Comparison of ENCODE assay signal across 32 cellular contexts in the genomic region with DNA sequence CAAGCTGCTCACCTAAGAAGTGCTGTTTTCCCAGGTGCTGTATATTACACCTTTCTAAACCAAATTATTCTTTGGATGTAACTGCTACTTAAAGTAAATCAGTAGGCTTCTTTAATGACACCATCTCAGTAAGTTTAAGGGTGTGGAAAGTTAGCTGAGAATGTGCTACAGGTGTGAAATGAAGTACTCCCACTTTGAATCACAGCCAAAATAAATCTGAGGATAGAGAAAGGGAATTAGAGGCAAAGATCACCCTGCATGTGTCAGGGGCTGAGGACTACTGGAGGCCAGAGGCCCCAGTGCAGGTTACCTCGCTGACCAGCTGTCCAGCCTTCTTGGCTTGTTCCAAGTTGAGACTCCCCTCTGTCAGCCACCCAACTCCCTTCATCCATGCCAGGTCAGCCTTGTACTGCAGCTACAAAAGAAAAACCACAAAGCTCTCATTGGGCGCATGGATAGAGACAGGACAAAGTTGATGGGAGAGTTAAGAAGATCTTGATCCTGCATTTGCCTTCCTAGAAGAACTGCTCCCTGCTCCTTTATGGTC. TPM values are rescaled to one million over a fixed set of nuclear protein-coding genes. Genes with fewer than 3 reads are reported as not detected.
"Had no signal": no experiment of that assay in that cellular context is flagged by ENCODE, and none has a peak within 500 bp of the region (broad histone marks: within the 10 kb centered on the region; RNA-seq: fewer than 3 reads in every experiment).

No MANE protein-coding gene starts in this region.

- H3K36me3 ChIP-seq: WERI-Rb-1 had no signal

- H3K9me3 Mint-ChIP-seq: activated CD4-positive, alpha-beta memory T cell treated with anti-CD3 and anti-CD28 coated beads, Interleukin-2, amount 10 ng/mL, durations not matched to agents 7 days and 5 days; activated naive CD4-positive, alpha-beta T cell treated with anti-CD3 and anti-CD28 coated beads, Interleukin-2, amount 10 ng/mL, durations not matched to agents 7 days and 5 days; activated naive CD8-positive, alpha-beta T cell treated with anti-CD3 and anti-CD28 coated beads, Interleukin-2, amount 50 U/mL, for 24 hours had no signal

- H3K4me3 Mint-ChIP-seq: activated CD4-positive, alpha-beta memory T cell treated with anti-CD3 and anti-CD28 coated beads, Interleukin-2, amount 10 ng/mL, durations not matched to agents 7 days and 5 days; activated CD8-positive, alpha-beta memory T cell treated with anti-CD3 and anti-CD28 coated beads, Interleukin-2, amount 10 ng/mL, durations not matched to agents 7 days and 5 days; activated naive CD4-positive, alpha-beta T cell treated with anti-CD3 and anti-CD28 coated beads, Interleukin-2, amount 10 ng/mL, durations not matched to agents 7 days and 5 days; activated naive CD8-positive, alpha-beta T cell; activated naive CD8-positive, alpha-beta T cell treated with anti-CD3 and anti-CD28 coated beads, Interleukin-2, amount 50 U/mL, for 24 hours; brain had no signal

- H3K4me1 Mint-ChIP-seq: activated CD4-positive, alpha-beta memory T cell treated with anti-CD3 and anti-CD28 coated beads, Interleukin-2, amount 10 ng/mL, durations not matched to agents 7 days and 5 days; activated CD8-positive, alpha-beta memory T cell treated with anti-CD3 and anti-CD28 coated beads, Interleukin-2, amount 10 ng/mL, durations not matched to agents 7 days and 5 days; activated naive CD4-positive, alpha-beta T cell treated with anti-CD3 and anti-CD28 coated beads, Interleukin-2, amount 10 ng/mL, durations not matched to agents 7 days and 5 days; activated naive CD8-positive, alpha-beta T cell treated with anti-CD3 and anti-CD28 coated beads, Interleukin-2, amount 50 U/mL, for 24 hours had no signal

- H3K36me3 Mint-ChIP-seq: activated CD8-positive, alpha-beta memory T cell treated with anti-CD3 and anti-CD28 coated beads, Interleukin-2, amount 10 ng/mL, durations not matched to agents 7 days and 5 days; activated naive CD4-positive, alpha-beta T cell treated with anti-CD3 and anti-CD28 coated beads, Interleukin-2, amount 10 ng/mL, durations not matched to agents 7 days and 5 days; activated naive CD8-positive, alpha-beta T cell; brain had no signal

- ATAC-seq: activated CD8-positive, alpha-beta memory T cell treated with anti-CD3 and anti-CD28 coated beads, Interleukin-2, amount 10 ng/mL, durations not matched to agents 7 days and 5 days; activated naive CD8-positive, alpha-beta T cell treated with anti-CD3 and anti-CD28 coated beads, Interleukin-2, amount 50 U/mL, for 24 hours; K562; Panc1 had no signal

- H3K27ac Mint-ChIP-seq: activated CD4-positive, alpha-beta memory T cell treated with anti-CD3 and anti-CD28 coated beads, Interleukin-2, amount 10 ng/mL, durations not matched to agents 7 days and 5 days; activated CD8-positive, alpha-beta memory T cell treated with anti-CD3 and anti-CD28 coated beads, Interleukin-2, amount 10 ng/mL, durations not matched to agents 7 days and 5 days; activated naive CD4-positive, alpha-beta T cell treated with anti-CD3 and anti-CD28 coated beads, Interleukin-2, amount 10 ng/mL, durations not matched to agents 7 days and 5 days; activated naive CD8-positive, alpha-beta T cell; activated naive CD8-positive, alpha-beta T cell treated with anti-CD3 and anti-CD28 coated beads, Interleukin-2, amount 50 U/mL, for 24 hours; brain had no signal

- H3K27ac ChIP-seq: WERI-Rb-1 had no signal

- FAIRE-seq: bronchial epithelial cell, K562 had no signal

- H3K4me3 ChIP-seq: K562 had no signal

- DNase-seq: activated CD4-positive, alpha-beta memory T cell treated with anti-CD3 and anti-CD28 coated beads, Interleukin-2, amount 10 ng/mL, durations not matched to agents 7 days and 5 days; activated CD4-positive, alpha-beta T cell treated with anti-CD3 and anti-CD28 coated beads for 1 hour; activated CD4-positive, alpha-beta T cell treated with anti-CD3 and anti-CD28 coated beads for 48 hours; activated CD4-positive, CD25-positive, alpha-beta regulatory T cell; activated CD8-positive, alpha-beta memory T cell treated with anti-CD3 and anti-CD28 coated beads for 24 hours; activated CD8-positive, alpha-beta memory T cell treated with anti-CD3 and anti-CD28 coated beads, Interleukin-2, amount 10 ng/mL, durations not matched to agents 7 days and 5 days; activated CD8-positive, alpha-beta memory T cell treated with anti-CD3 and anti-CD28 coated beads, Interleukin-2, amount 50 U/mL, for 48 hours; activated effector memory CD4-positive, alpha-beta T cell treated with Interleukin-2 at 50 U/mL for 16 hours; activated naive CD4-positive, alpha-beta T cell treated with anti-CD3 and anti-CD28 coated beads, Interleukin-2, amount 10 ng/mL, durations not matched to agents 7 days and 5 days; activated naive CD8-positive, alpha-beta T cell treated with anti-CD3 and anti-CD28 coated beads, Interleukin-2, amount 50 U/mL, for 24 hours; activated T-cell treated with anti-CD3 and anti-CD28 coated beads, Interleukin-2, amount 50 U/mL, for 48 hours; anterior cingulate cortex; NCI-H1092 treated with DMSO at 0.1 percent for 48 hours; NCI-H1417; NCI-H146; NCI-H187 treated with DMSO at 0.1 percent for 48 hours; NCI-H2081 treated with DMSO at 0.1 percent for 48 hours; NCI-H345; NCI-H524 treated with DMSO at 0.1 percent for 48 hours; SIG-M5; SW 1271; T-helper 1 cell; T-helper 2 cell; T-helper 9 cell; WERI-Rb-1 had no signal

RNA-seq across cellular contexts. Expression of a gene that starts 35.2 kb away (rescaled TPM):
- total RNA-seq: activated CD4-positive, alpha-beta memory T cell treated with anti-CD3 and anti-CD28 coated beads, Interleukin-2, amount 10 ng/mL, durations not matched to agents 7 days and 5 days; activated CD8-positive, alpha-beta memory T cell treated with anti-CD3 and anti-CD28 coated beads, Interleukin-2, amount 10 ng/mL, durations not matched to agents 7 days and 5 days; bronchial epithelial cell; K562; M059J; RPMI7951 had no signal
- polyA plus RNA-seq: K562 had no signal
